In genomic region chr7:29609162-29610030, GRCh38 we compare ENCODE assay signal across 8 cellular contexts. TPM values are rescaled to one million over a fixed set of nuclear protein-coding genes. Genes with fewer than 3 reads are reported as not detected.
A peak's percentile ranks its signal among the peaks of the same experiment; 100 is the strongest.
DNase-seq lines count a peak whose midpoint lies in the region; ATAC-seq and TF ChIP-seq lines count a peak whose summit lies in the region.

No MANE protein-coding gene starts in this region.

- DNase-seq in AG04450 (ENCODE audit: low read depth, low spot score), result no peak
- DNase-seq in RWPE2 (ENCODE audit: low spot score), result no peak
- DNase-seq in glutamatergic neuron, result peak; percentile 28
- DNase-seq in thyroid gland, result peak in 1 of 2 donors; percentile 4
- no peak for DNase-seq in naive thymus-derived CD8-positive, alpha-beta T cell
- no peak for DNase-seq in activated CD4-positive, alpha-beta memory T cell treated with anti-CD3 and anti-CD28 coated beads for 36 hours
- DNase-seq in activated T-cell treated with anti-CD3 and anti-CD28 coated beads, Interleukin-2, amount 50 U/mL, for 4 hours, result no peak

- no peaks in the 10 kb centered on the region for H3K27me3 Mint-ChIP-seq in glutamatergic neuron (ENCODE audit: unreplicated experiment)
- H3K27me3 Mint-ChIP-seq in naive thymus-derived CD8-positive, alpha-beta T cell, result peaks cover 2 to 15% (median 7%) of the 10 kb centered on the region in 5 donors
- peaks cover under 1% of the 10 kb centered on the region for H3K27me3 Mint-ChIP-seq in activated CD4-positive, alpha-beta memory T cell treated with anti-CD3 and anti-CD28 coated beads for 36 hours
- H3K27me3 Mint-ChIP-seq in activated T-cell treated with anti-CD3 and anti-CD28 coated beads, Interleukin-2, amount 50 U/mL, for 4 hours (ENCODE audit: low read depth), result peaks cover 7% of the 10 kb centered on the region

- CTCF ChIA-PET in AG04450 (lab: Charles Lee), result interaction anchor here (0.6 to 1.0 kb wide), 2 partner anchors 62 to 870 kb away, joined by 3 read pairs; no protein-coding TSS in a partner anchor
- CTCF ChIA-PET in activated CD4-positive, alpha-beta memory T cell treated with anti-CD3 and anti-CD28 coated beads for 36 hours (lab: Charles Lee), result no interaction called here

- H3K9me3 ChIP-seq in AG04450 (ENCODE audit: control insufficient read depth, insufficient read depth, low read length), result no peaks in the 10 kb centered on the region
- H3K9me3 ChIP-seq in RWPE2 (ENCODE audit: severe bottlenecking), result peaks cover 3% of the 10 kb centered on the region
- no peaks in the 10 kb centered on the region for H3K9me3 ChIP-seq in thyroid gland

- no peak overlapping the region for H3K27ac ChIP-seq in AG04450 (ENCODE audit: low read depth, low read length)
- H3K27ac ChIP-seq in RWPE2 (ENCODE audit: poor library complexity, severe bottlenecking), result no peak overlapping the region
- no peak overlapping the region for H3K27ac ChIP-seq in thyroid gland

- H3K4me1 ChIP-seq in RWPE2 (ENCODE audit: insufficient read depth, poor library complexity, severe bottlenecking), result peaks cover 39% of the 10 kb centered on the region
- H3K4me1 ChIP-seq in thyroid gland, result no peaks in the 10 kb centered on the region

- intact Hi-C loops in thyroid gland (cut with DNase I), result no loop called here
- intact Hi-C loops in activated CD4-positive, alpha-beta memory T cell treated with anti-CD3 and anti-CD28 coated beads for 36 hours (cut with micrococcal nuclease), result no loop called here

- H3K4me1 Mint-ChIP-seq in glutamatergic neuron (ENCODE audit: low read depth, unreplicated experiment), result peaks cover 2% of the 10 kb centered on the region
- H3K4me1 Mint-ChIP-seq in naive thymus-derived CD8-positive, alpha-beta T cell, result no peaks in the 10 kb centered on the region
- no peaks in the 10 kb centered on the region for H3K4me1 Mint-ChIP-seq in activated CD4-positive, alpha-beta memory T cell treated with anti-CD3 and anti-CD28 coated beads for 36 hours (ENCODE audit: low read depth)
- H3K4me1 Mint-ChIP-seq in activated T-cell treated with anti-CD3 and anti-CD28 coated beads, Interleukin-2, amount 50 U/mL, for 4 hours (ENCODE audit: low read depth), result no peaks in the 10 kb centered on the region

- no peak overlapping the region for H3K4me3 Mint-ChIP-seq in glutamatergic neuron (ENCODE audit: unreplicated experiment)
- H3K4me3 Mint-ChIP-seq in naive thymus-derived CD8-positive, alpha-beta T cell, result no peak overlapping the region
- H3K4me3 Mint-ChIP-seq in activated CD4-positive, alpha-beta memory T cell treated with anti-CD3 and anti-CD28 coated beads for 36 hours, result no peak overlapping the region
- no peak overlapping the region for H3K4me3 Mint-ChIP-seq in activated T-cell treated with anti-CD3 and anti-CD28 coated beads, Interleukin-2, amount 50 U/mL, for 4 hours

- H3K9me3 Mint-ChIP-seq in glutamatergic neuron (ENCODE audit: unreplicated experiment), result no peaks in the 10 kb centered on the region
- peaks cover 0 to 4% (median under 1%) of the 10 kb centered on the region in 9 donors for H3K9me3 Mint-ChIP-seq in naive thymus-derived CD8-positive, alpha-beta T cell
- peaks cover under 1% of the 10 kb centered on the region for H3K9me3 Mint-ChIP-seq in activated CD4-positive, alpha-beta memory T cell treated with anti-CD3 and anti-CD28 coated beads for 36 hours
- peaks cover under 1% of the 10 kb centered on the region for H3K9me3 Mint-ChIP-seq in activated T-cell treated with anti-CD3 and anti-CD28 coated beads, Interleukin-2, amount 50 U/mL, for 4 hours

- TF ChIP-seq CTCF in AG04450 (IDR thresholded peaks at IDR 0.05; ENCODE audit: low read depth, low read length), result peak; percentile 53
- TF ChIP-seq CTCF in RWPE2 (IDR thresholded peaks at IDR 0.05; ENCODE audit: poor library complexity, severe bottlenecking), result peak; percentile 80
- peak; percentile 85 for TF ChIP-seq CTCF in glutamatergic neuron (IDR thresholded peaks at IDR 0.05; ENCODE audit: partially characterized antibody, unreplicated experiment)
- TF ChIP-seq CTCF in thyroid gland (IDR thresholded peaks at IDR 0.05), result peak; percentile 32 to 72 (median 55)

- 59 to 70% methylated on average over 15 of the region's 15 CpGs for WGBS in thyroid gland, 2 donors

- no peak overlapping the region for H3K27ac Mint-ChIP-seq in glutamatergic neuron (ENCODE audit: unreplicated experiment)
- H3K27ac Mint-ChIP-seq in naive thymus-derived CD8-positive, alpha-beta T cell, result no peak overlapping the region
- H3K27ac Mint-ChIP-seq in activated CD4-positive, alpha-beta memory T cell treated with anti-CD3 and anti-CD28 coated beads for 36 hours, result no peak overlapping the region

- POLR2A ChIA-PET in AG04450 (lab: Yijun Ruan, JAX), result no interaction called here
- POLR2A ChIA-PET in naive thymus-derived CD8-positive, alpha-beta T cell (lab: Charles Lee), result no interaction called here
- POLR2A ChIA-PET in activated CD4-positive, alpha-beta memory T cell treated with anti-CD3 and anti-CD28 coated beads for 36 hours (lab: Charles Lee), result no interaction called here

- peak; percentile 58 for ATAC-seq in HG02885 (IDR thresholded peaks at IDR 0.05; ENCODE audit: poor library complexity, unreplicated experiment)
- ATAC-seq in RWPE2 (ENCODE audit: low read depth), result peak; percentile 30
- ATAC-seq in naive thymus-derived CD8-positive, alpha-beta T cell, result no peak
- no peak for ATAC-seq in activated T-cell treated with anti-CD3 and anti-CD28 coated beads, Interleukin-2, amount 50 U/mL, for 4 hours

- no peak for TF ChIP-seq POLR2A in thyroid gland (IDR thresholded peaks at IDR 0.05)

- peaks cover 8% of the 10 kb centered on the region for H3K36me3 Mint-ChIP-seq in glutamatergic neuron (ENCODE audit: unreplicated experiment)
- no peaks in the 10 kb centered on the region for H3K36me3 Mint-ChIP-seq in naive thymus-derived CD8-positive, alpha-beta T cell
- no peaks in the 10 kb centered on the region for H3K36me3 Mint-ChIP-seq in activated CD4-positive, alpha-beta memory T cell treated with anti-CD3 and anti-CD28 coated beads for 36 hours
- no peaks in the 10 kb centered on the region for H3K36me3 Mint-ChIP-seq in activated T-cell treated with anti-CD3 and anti-CD28 coated beads, Interleukin-2, amount 50 U/mL, for 4 hours (ENCODE audit: insufficient read depth)

- H3K27me3 ChIP-seq in AG04450 (ENCODE audit: control insufficient read depth, insufficient read depth, low read length) (no peaks in the 10 kb centered on the region), RWPE2 (ENCODE audit: insufficient read depth, poor library complexity, severe bottlenecking) (no peaks in the 10 kb centered on the region), thyroid gland (no peaks in the 10 kb centered on the region)

- H3K4me3 ChIP-seq in AG04450 (ENCODE audit: low read depth, low read length) (no peak overlapping the region), RWPE2 (ENCODE audit: severe bottlenecking) (no peak overlapping the region), thyroid gland (replicated peaks in 1 of 3) (no peak overlapping the region)

- H3K36me3 ChIP-seq in RWPE2 (ENCODE audit: low read depth) (no peaks in the 10 kb centered on the region), thyroid gland (no peaks in the 10 kb centered on the region)

RNA-seq across cellular contexts. Expression of gene PRR15, which starts 45.8 kb away (rescaled TPM):
- not detected in 2 replicates for polyA plus RNA-seq in AG04450 (2011; rRNA removed)
- polyA minus RNA-seq in AG04450 (2011; rRNA and poly(A)+ RNA removed), result not detected in 2 replicates
- total RNA-seq in glutamatergic neuron (ENCODE audit: unreplicated experiment) (not detected), thyroid gland (1 to 10 TPM in 3 of 4 donors, under 1 TPM in 1; 0.54 to 2.7 (median 1.7) TPM)
- not detected for total RNA-seq in naive thymus-derived CD8-positive, alpha-beta T cell
- polyA plus RNA-seq in naive thymus-derived CD8-positive, alpha-beta T cell, result not detected
- total RNA-seq in activated CD4-positive, alpha-beta memory T cell treated with anti-CD3 and anti-CD28 coated beads for 36 hours, result not detected
- total RNA-seq in activated T-cell treated with anti-CD3 and anti-CD28 coated beads, Interleukin-2, amount 50 U/mL, for 4 hours, result under 1 TPM in 2 of 3 donors, not detected in 1; 0.11 TPM

Comparison
In these comparisons a context has a peak if more than half of its experiments do, and no peak if none do; other contexts are left out.
1. ATAC-seq: peak in HG02885 (single experiment) and RWPE2 (single experiment); none in naive thymus-derived CD8-positive, alpha-beta T cell (0 of 2) and activated T-cell treated with anti-CD3 and anti-CD28 coated beads, Interleukin-2, amount 50 U/mL, for 4 hours (0 of 2).
2. Peak in every context shown above with its lines, with median percentiles within 50 percentile points of each other: CTCF ChIP-seq.